16 cellular contexts compared by ENCODE assay signal in genomic region chr3:27486328-27486727, GRCh38. TPM values are rescaled to one million over a fixed set of nuclear protein-coding genes. Genes with fewer than 3 reads are reported as not detected.
DNase-seq lines count a peak whose midpoint lies in the region; ATAC-seq and TF ChIP-seq lines count a peak whose summit lies in the region.
"Had no signal": no experiment of that assay in that cellular context is flagged by ENCODE, and none has a peak within 500 bp of the region (broad histone marks: within the 10 kb centered on the region; RNA-seq: fewer than 3 reads in every experiment).

No MANE protein-coding gene starts in this region.

- H3K9me3 Mint-ChIP-seq in activated B cell treated with CpG ODN at 0.5 μM for 24 hours: no peaks in the 10 kb centered on the region
- H3K9me3 Mint-ChIP-seq in naive thymus-derived CD4-positive, alpha-beta T cell: no peaks in the 10 kb centered on the region
- H3K9me3 Mint-ChIP-seq: activated CD4-positive, alpha-beta T cell treated with anti-CD3 and anti-CD28 coated beads, Interleukin-2, amount 10 ng/mL, durations not matched to agents 24 days and 14 days had no signal

- peak overlapping the region; percentile 25 for H3K4me3 Mint-ChIP-seq in activated B cell treated with CpG ODN at 0.5 μM for 24 hours
- H3K4me3 Mint-ChIP-seq in naive thymus-derived CD4-positive, alpha-beta T cell: peak overlapping the region in 7 of 10 donors; percentile 4 to 75 (median 41)
- H3K4me3 Mint-ChIP-seq: activated CD4-positive, alpha-beta T cell treated with anti-CD3 and anti-CD28 coated beads, Interleukin-2, amount 10 ng/mL, durations not matched to agents 24 days and 14 days had no signal

- ATAC-seq in Right ventricle myocardium inferior: no peak
- no peak for ATAC-seq in activated B cell treated with CpG ODN at 0.5 μM for 24 hours (ENCODE audit: low read depth)
- no peak for ATAC-seq in naive thymus-derived CD4-positive, alpha-beta T cell
- no peak for ATAC-seq in GM19467 (IDR thresholded peaks at IDR 0.05; ENCODE audit: unreplicated experiment)
- ATAC-seq: HCT116 had no signal

- peak overlapping the region; percentile 95 for H3K27ac ChIP-seq in left ventricle myocardium inferior (replicated peaks)
- H3K27ac ChIP-seq in naive thymus-derived CD4-positive, alpha-beta T cell (ENCODE audit: low read depth, low read length): no peak overlapping the region
- H3K27ac ChIP-seq: RWPE1, suprapubic skin had no signal

- H3K36me3 ChIP-seq in left ventricle myocardium inferior: no peaks in the 10 kb centered on the region
- H3K36me3 ChIP-seq in naive thymus-derived CD4-positive, alpha-beta T cell (ENCODE audit: control insufficient read depth in 2 of 3, insufficient read depth in 3 of 3, low read length in 3 of 3): peaks cover 0 to 5% (median 0%) of the 10 kb centered on the region in 3 experiments
- H3K36me3 ChIP-seq: suprapubic skin had no signal

- H3K4me1 ChIP-seq in left ventricle myocardium inferior: peaks cover 41% of the 10 kb centered on the region
- peaks cover 8% of the 10 kb centered on the region in 2 donors for H3K4me1 ChIP-seq in naive thymus-derived CD4-positive, alpha-beta T cell (ENCODE audit: control insufficient read depth in 2 of 2, insufficient read depth in 2 of 2, low read length in 2 of 2)

- H3K27me3 ChIP-seq in left ventricle myocardium inferior (ENCODE audit: low read depth): no peaks in the 10 kb centered on the region
- H3K27me3 ChIP-seq in naive thymus-derived CD4-positive, alpha-beta T cell (ENCODE audit: control insufficient read depth in 2 of 2, insufficient read depth in 2 of 2, low read length in 2 of 2): no peaks in the 10 kb centered on the region
- H3K27me3 ChIP-seq: MG63, suprapubic skin had no signal

- peaks cover 21% of the 10 kb centered on the region for H3K4me1 Mint-ChIP-seq in activated B cell treated with CpG ODN at 0.5 μM for 24 hours
- peaks cover 16 to 21% (median 18%) of the 10 kb centered on the region in 7 donors for H3K4me1 Mint-ChIP-seq in naive thymus-derived CD4-positive, alpha-beta T cell

- intact Hi-C loops in left ventricle myocardium inferior (cut with micrococcal nuclease) (no loop called here), Right ventricle myocardium inferior (cut with DNase I) (no loop called here), activated B cell treated with CpG ODN at 0.5 μM for 24 hours (cut with micrococcal nuclease) (no loop called here)
- intact Hi-C loops in naive thymus-derived CD4-positive, alpha-beta T cell (cut with micrococcal nuclease): loop anchor here in 1 of 2 donors (10.0 kb wide), 2 partner anchors 398 to 1822 kb away; partner anchors contain the start of gene TOP2B

- H3K36me3 Mint-ChIP-seq in activated B cell treated with CpG ODN at 0.5 μM for 24 hours (ENCODE audit: low read depth): peaks cover 6% of the 10 kb centered on the region
- H3K36me3 Mint-ChIP-seq in naive thymus-derived CD4-positive, alpha-beta T cell: peaks cover 0 to 8% (median 0%) of the 10 kb centered on the region in 5 donors

- DNase-seq in left ventricle myocardium inferior (no peak), Right ventricle myocardium inferior (ENCODE audit: missing footprints) (no peak), activated B cell treated with CpG ODN at 0.5 μM for 24 hours (no peak), T1000 (lab: John Stamatoyannopoulos, UW) (no peak), DMS 273 treated with DMSO at 0.1 percent for 48 hours (lab: John Stamatoyannopoulos, UW) (no peak)
- peak in 1 of 9 donors; percentile 8 for DNase-seq in naive thymus-derived CD4-positive, alpha-beta T cell
- DNase-seq in stimulated activated CD4-positive, alpha-beta T cell treated with anti-CD3 and anti-CD28 coated beads, Interleukin-15, amount 100 ng/mL, for 24 hours: no peak
- DNase-seq: activated CD4-positive, alpha-beta T cell treated with anti-CD3 and anti-CD28 coated beads, Interleukin-2, amount 10 ng/mL, durations not matched to agents 24 days and 14 days; DND-41; effector memory CD4-positive, alpha-beta T cell; MG63; NCI-H1930 had no signal

- CTCF ChIA-PET in activated B cell treated with CpG ODN at 0.5 μM for 24 hours (lab: Charles Lee): no interaction called here
- CTCF ChIA-PET in naive thymus-derived CD4-positive, alpha-beta T cell (lab: Charles Lee): interaction anchor here (0.7 kb wide), 2 partner anchors 10 to 183 kb away, joined by 3 read pairs; no protein-coding TSS in a partner anchor

- no peaks in the 10 kb centered on the region for H3K9me3 ChIP-seq in left ventricle myocardium inferior (replicated peaks)
- H3K9me3 ChIP-seq in naive thymus-derived CD4-positive, alpha-beta T cell (ENCODE audit: control insufficient read depth in 2 of 3, low read length in 3 of 3): no peaks in the 10 kb centered on the region
- H3K9me3 ChIP-seq: MG63, suprapubic skin had no signal

- TF ChIP-seq CTCF in left ventricle myocardium inferior (IDR thresholded peaks at IDR 0.05; ENCODE audit: borderline replicate concordance) (no peak), activated B cell treated with CpG ODN at 0.5 μM for 24 hours (IDR thresholded peaks at IDR 0.05) (no peak)

- POLR2A ChIA-PET in activated B cell treated with CpG ODN at 0.5 μM for 24 hours (lab: Charles Lee): no interaction called here
- POLR2A ChIA-PET in naive thymus-derived CD4-positive, alpha-beta T cell (lab: Charles Lee): interaction anchor here (0.6 kb wide), 1 partner anchor 76 kb away, joined by 4 read pairs; no protein-coding TSS in a partner anchor

- H3K27me3 Mint-ChIP-seq in activated B cell treated with CpG ODN at 0.5 μM for 24 hours: no peaks in the 10 kb centered on the region
- H3K27me3 Mint-ChIP-seq in naive thymus-derived CD4-positive, alpha-beta T cell: no peaks in the 10 kb centered on the region
- H3K27me3 Mint-ChIP-seq: activated CD4-positive, alpha-beta T cell treated with anti-CD3 and anti-CD28 coated beads, Interleukin-2, amount 10 ng/mL, durations not matched to agents 24 days and 14 days had no signal

- peak overlapping the region; percentile 23 for H3K4me3 ChIP-seq in left ventricle myocardium inferior
- no peak overlapping the region for H3K4me3 ChIP-seq in naive thymus-derived CD4-positive, alpha-beta T cell (ENCODE audit: low read length)
- H3K4me3 ChIP-seq: MG63, suprapubic skin had no signal

- H3K27ac Mint-ChIP-seq in activated B cell treated with CpG ODN at 0.5 μM for 24 hours: no peak overlapping the region
- H3K27ac Mint-ChIP-seq in naive thymus-derived CD4-positive, alpha-beta T cell: peak overlapping the region in 2 of 9 donors; percentile 12 to 16
- H3K27ac Mint-ChIP-seq: activated CD4-positive, alpha-beta T cell treated with anti-CD3 and anti-CD28 coated beads, Interleukin-2, amount 10 ng/mL, durations not matched to agents 24 days and 14 days had no signal

RNA-seq across cellular contexts. Expression of gene SLC4A7, which starts 2.1 kb away (rescaled TPM):
- total RNA-seq in left ventricle myocardium inferior (12.2 TPM), Right ventricle myocardium inferior (13.1 TPM), activated B cell treated with CpG ODN at 0.5 μM for 24 hours (24.3 and 31.3 TPM in 2 replicates)
- 10 to 100 TPM; 34.9 to 69.1 (median 41.5) TPM for total RNA-seq in naive thymus-derived CD4-positive, alpha-beta T cell
- 10 to 100 TPM in 1 of 2 donors, 1 to 10 TPM in 1; 9.3 to 10.8 TPM for polyA plus RNA-seq in naive thymus-derived CD4-positive, alpha-beta T cell
